10 cellular contexts compared by ENCODE assay signal in genomic region chr12:66143868-66144267, GRCh38.
"Had no signal": no experiment of that assay in that cellular context is flagged by ENCODE, and none has a peak within 500 bp of the region (broad histone marks: within the 10 kb centered on the region; RNA-seq: fewer than 3 reads in every experiment).

No MANE protein-coding gene starts in this region.

- H3K27ac ChIP-seq: ovary had no signal

- H3K4me3 Mint-ChIP-seq: brain, neural crest cell had no signal

- H3K9me3 ChIP-seq: ovary had no signal

- H3K27me3 Mint-ChIP-seq: brain had no signal

- H3K27me3 ChIP-seq: esophagus muscularis mucosa, ovary, stomach had no signal

- H3K4me3 ChIP-seq: esophagus muscularis mucosa, ovary, stomach, thoracic aorta had no signal

- H3K27ac Mint-ChIP-seq: brain had no signal

- DNase-seq: activated naive CD4-positive, alpha-beta T cell treated with anti-CD3 and anti-CD28 coated beads, Interleukin-2, amount 50 U/mL, for 16 hours; mesenchymal stem cell; ovary; stimulated activated CD4-positive, alpha-beta T cell treated with anti-CD3 and anti-CD28 coated beads, Interleukin-4, amount 100 ng/mL, for 4 hours; stomach; T1000 had no signal

- H3K36me3 ChIP-seq: ovary had no signal
